Comparison of ENCODE assay signal across 1 cellular context in the genomic region with DNA sequence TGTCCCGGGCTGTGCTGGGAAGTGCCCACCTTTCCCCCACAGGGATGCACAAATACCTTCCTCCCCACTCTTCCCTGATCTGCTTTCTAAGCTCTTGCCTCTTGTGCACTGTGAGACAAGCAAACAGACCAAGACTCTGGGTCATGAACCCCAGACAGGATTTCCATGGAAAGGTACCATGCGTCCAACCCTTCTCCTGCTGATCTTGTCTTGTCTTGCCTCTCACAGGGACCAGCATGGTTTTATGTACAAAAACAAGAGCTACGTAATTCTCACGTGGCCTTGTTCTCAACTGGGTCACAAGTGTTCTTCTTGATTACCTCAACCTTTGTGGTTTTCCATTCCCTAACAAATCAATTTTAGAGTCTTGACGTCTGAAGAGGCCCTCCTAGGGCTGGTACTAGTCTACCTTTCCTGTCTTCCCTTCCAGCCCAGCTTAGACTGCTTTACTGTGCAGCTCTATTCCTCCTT.
TF ChIP-seq lines count a peak whose summit lies in the region.

No MANE protein-coding gene starts in this region.

TF ChIP-seq in H1, 55 proteins besides CTCF, POLR2A, EP300 and RAD21:
- no peak for TF ChIP-seq MAFK (IDR thresholded peaks at IDR 0.05; ENCODE audit: low read depth, low read length)
- TF ChIP-seq SIRT6 (IDR thresholded peaks at IDR 0.05; ENCODE audit: low read length): no peak
- TF ChIP-seq FOSL1 (IDR thresholded peaks at IDR 0.05; ENCODE audit: insufficient read depth, low read depth, low read length): no peak
